1 cellular context compared by ENCODE assay signal in genomic region chr21:43810505-43811261, GRCh38.
A peak's percentile ranks its signal among the peaks of the same experiment; 100 is the strongest.
TF ChIP-seq lines count a peak whose summit lies in the region.

No MANE protein-coding gene starts in this region.

TF ChIP-seq in HEK293, 187 proteins besides CTCF, POLR2A, EP300 and RAD21 (continued from another document):
- TF ChIP-seq INSM2 (tag by site-specific recombination; IDR thresholded peaks at IDR 0.05) (no peak), KLF1 (tag by site-specific recombination; IDR thresholded peaks at IDR 0.05) (peak; percentile 40; the same call in 1 of the 2 replicates), ZNF280D (tag by site-specific recombination; IDR thresholded peaks at IDR 0.05) (no peak)
